15 cellular contexts compared by ENCODE assay signal in genomic region chr7:84949067-84949466, GRCh38.
"Had no signal": no experiment of that assay in that cellular context is flagged by ENCODE, and none has a peak within 500 bp of the region (broad histone marks: within the 10 kb centered on the region; RNA-seq: fewer than 3 reads in every experiment).

No MANE protein-coding gene starts in this region.

- H3K36me3 Mint-ChIP-seq: activated CD4-positive, alpha-beta memory T cell treated with anti-CD3 and anti-CD28 coated beads for 36 hours had no signal

- H3K4me1 ChIP-seq: ascending aorta, thyroid gland had no signal

- H3K4me3 Mint-ChIP-seq: activated CD4-positive, alpha-beta memory T cell treated with anti-CD3 and anti-CD28 coated beads for 36 hours; neural crest cell had no signal

- H3K27ac ChIP-seq: ascending aorta, thyroid gland had no signal

- H3K9me3 ChIP-seq: ascending aorta, thyroid gland had no signal

- H3K27me3 ChIP-seq: ascending aorta, thyroid gland had no signal

- H3K36me3 ChIP-seq: ascending aorta, thyroid gland had no signal

- H3K9me3 Mint-ChIP-seq: activated CD4-positive, alpha-beta memory T cell treated with anti-CD3 and anti-CD28 coated beads for 36 hours; neural crest cell had no signal

- H3K4me3 ChIP-seq: ascending aorta, thyroid gland had no signal

- H3K27me3 Mint-ChIP-seq: activated CD4-positive, alpha-beta memory T cell treated with anti-CD3 and anti-CD28 coated beads for 36 hours had no signal

- H3K27ac Mint-ChIP-seq: activated CD4-positive, alpha-beta memory T cell treated with anti-CD3 and anti-CD28 coated beads for 36 hours had no signal

- ATAC-seq: left ventricle myocardium superior had no signal

- FAIRE-seq: kidney, urothelium cell line had no signal

- DNase-seq: activated CD4-positive, alpha-beta memory T cell treated with anti-CD3 and anti-CD28 coated beads for 36 hours; activated T-cell treated with anti-CD3 and anti-CD28 coated beads, Interleukin-2, amount 50 U/mL, for 48 hours; caudate nucleus; cortex of kidney; effector memory CD4-positive, alpha-beta T cell; erythroblast; foreskin melanocyte; head of caudate nucleus; kidney; left ventricle myocardium superior; T-helper 9 cell; thyroid gland had no signal
